In genomic region chrX:47101206-47101605, GRCh38 we compare ENCODE assay signal across 4 cellular contexts. TPM values are rescaled to one million over a fixed set of nuclear protein-coding genes. Genes with fewer than 3 reads are reported as not detected.
"Had no signal": no experiment of that assay in that cellular context is flagged by ENCODE, and none has a peak within 500 bp of the region (broad histone marks: within the 10 kb centered on the region; RNA-seq: fewer than 3 reads in every experiment).

No MANE protein-coding gene starts in this region.

- DNase-seq: GDM1, GF-D8 had no signal

- H3K4me3 ChIP-seq: GM12878 had no signal

RNA-seq across cellular contexts. Expression of gene RGN, which starts 23.0 kb away (rescaled TPM):
- total RNA-seq: G401 had no signal
